Comparison of ENCODE assay signal across 1 cellular context in genomic region chrX:110836982-110837381, GRCh38.
TF ChIP-seq lines count a peak whose summit lies in the region.

No MANE protein-coding gene starts in this region.

TF ChIP-seq in SK-N-SH, 30 proteins besides CTCF, POLR2A, EP300 and RAD21:
- TF ChIP-seq REST (IDR thresholded peaks at IDR 0.05; ENCODE audit: low read depth, low read length) (no peak), SMC3 (IDR thresholded peaks at IDR 0.05; ENCODE audit: low read depth, low read length) (peak; percentile 27; the same call in 1 of the 2 replicates), TCF12 (IDR thresholded peaks at IDR 0.05) (no peak)
TF ChIP-seq in SK-N-SH: peak in this region for 1.
